In the genomic region with DNA sequence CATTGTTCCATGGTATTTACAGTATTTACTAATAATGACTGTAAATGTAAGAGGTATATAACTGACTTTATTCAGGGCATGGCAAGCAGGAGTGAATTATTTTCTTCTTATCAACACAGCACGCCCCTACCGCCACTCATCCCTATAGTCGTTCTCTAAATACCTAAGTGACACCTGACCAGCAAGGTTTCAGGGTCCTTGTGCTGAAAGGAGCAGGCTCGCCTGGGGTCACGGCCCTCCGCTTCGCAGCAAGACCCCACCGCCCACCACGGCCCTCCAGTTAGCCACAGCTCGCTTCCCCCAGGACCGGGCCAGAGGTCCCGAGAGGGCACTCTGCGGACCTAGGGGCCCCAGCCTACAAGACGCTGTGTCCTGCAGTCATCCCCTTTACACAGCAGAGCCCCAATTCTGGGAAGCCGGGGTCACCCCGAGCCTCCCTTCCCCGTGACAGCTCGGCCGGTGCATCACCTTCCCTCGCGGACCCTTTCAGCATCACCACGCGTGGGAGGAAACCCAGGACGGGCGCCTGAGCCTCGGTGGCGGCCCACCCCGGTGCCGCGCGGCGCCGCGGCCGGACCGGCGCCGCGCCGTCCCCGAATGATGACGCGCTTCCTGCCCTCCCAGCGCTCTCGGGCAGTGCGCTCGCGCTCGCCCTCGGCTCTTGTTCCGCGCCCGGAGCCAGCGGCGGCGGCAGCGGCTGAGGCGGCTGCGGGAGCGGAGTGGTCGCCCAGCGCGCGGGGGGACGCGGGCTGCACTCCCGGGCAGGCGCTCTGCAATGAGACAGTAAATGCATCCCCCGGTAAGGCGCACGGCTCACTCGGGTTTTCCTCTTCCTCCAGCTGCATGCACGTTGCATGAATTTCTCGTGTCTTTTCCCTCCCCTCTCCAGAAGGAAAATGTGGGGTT, we compare ENCODE assay signal across 8 cellular contexts. TPM values are rescaled to one million over a fixed set of nuclear protein-coding genes. Genes with fewer than 3 reads are reported as not detected.
DNase-seq lines count a peak whose midpoint lies in the region; ATAC-seq and TF ChIP-seq lines count a peak whose summit lies in the region.

A gene (plus strand): TSS at position 664 of the 906 bp plus-strand sequence.

- POLR2A ChIA-PET in RWPE1 (lab: Yijun Ruan, JAX; ENCODE audit: low non-redundant PET) = interaction anchor here (0.5 to 0.7 kb wide), 3 partner anchors 83 to 537 kb away, joined by 3 read pairs; no protein-coding TSS in a partner anchor

- H3K79me2 ChIP-seq in neural progenitor cell (ENCODE audit: low read depth) = peaks cover 20% of the 10 kb centered on the region

- H3K36me3 ChIP-seq in neural progenitor cell (no peaks in the 10 kb centered on the region), thoracic aorta (no peaks in the 10 kb centered on the region)

- H3K9ac ChIP-seq in neural progenitor cell = peak within 1 kb of the TSS; percentile 92

- peaks cover 9% of the 10 kb centered on the region for H3F3A ChIP-seq in neural progenitor cell (ENCODE audit: low read depth)

- H3K27ac ChIP-seq in RWPE1 (peak within 1 kb of the TSS; percentile 81), neural progenitor cell (peak within 1 kb of the TSS; percentile 11), thoracic aorta (peak within 1 kb of the TSS; percentile 83)

- ATAC-seq in GM21367 (IDR thresholded peaks at IDR 0.05; ENCODE audit: unreplicated experiment) (peak; percentile 82), thoracic aorta (ENCODE audit: insufficient number of reproducible peaks, low FRiP score, low read depth) (peak; percentile 44)

- H3K36me3 Mint-ChIP-seq in neural progenitor cell = no peaks in the 10 kb centered on the region

- peaks cover 15% of the 10 kb centered on the region for H3K4me1 Mint-ChIP-seq in neural progenitor cell

- peak within 1 kb of the TSS; percentile 96 for H2AFZ ChIP-seq in neural progenitor cell (replicated peaks)

- CTCF ChIA-PET in RWPE1 (lab: Yijun Ruan, JAX) = interaction anchor here (0.6 to 1.2 kb wide), 5 partner anchors 55 to 315 kb away, joined by 3 to 5 read pairs (median 3); no protein-coding TSS in a partner anchor

- peak within 1 kb of the TSS; percentile 94 for H3K4me2 ChIP-seq in neural progenitor cell

- H3K9me3 Mint-ChIP-seq in neural progenitor cell = no peaks in the 10 kb centered on the region

- H3K4me3 ChIP-seq in neural progenitor cell (peak within 1 kb of the TSS; percentile 97), thoracic aorta (peak within 1 kb of the TSS; percentile 98)

- H3K27ac Mint-ChIP-seq in neural progenitor cell = peak within 1 kb of the TSS; percentile 70

- H3K4me1 ChIP-seq in neural progenitor cell = peaks cover 7% of the 10 kb centered on the region
- H3K4me1 ChIP-seq in thoracic aorta (ENCODE audit: control insufficient read depth in 1 of 2, low read depth in 2 of 2) = peaks cover 6 to 31% of the 10 kb centered on the region in 2 donors

- H3K9me3 ChIP-seq in neural progenitor cell (ENCODE audit: low read depth) = no peaks in the 10 kb centered on the region
- H3K9me3 ChIP-seq in thoracic aorta = no peaks in the 10 kb centered on the region

- DNase-seq in DMS114 treated with DMSO at 0.1 percent for 48 hours (lab: John Stamatoyannopoulos, UW; ENCODE audit: unreplicated experiment) = peak; percentile 55
- DNase-seq in HT-29 (ENCODE audit: low spot score) = peak; percentile 81
- DNase-seq in RWPE1 (ENCODE audit: low spot score) = peak; percentile 79
- peak in 3 of 4 experiments; percentile 4 to 27 (median 13) for DNase-seq in activated naive CD4-positive, alpha-beta T cell (lab: John Stamatoyannopoulos, UW)
- peak; percentile 56 for DNase-seq in foreskin melanocyte
- peak; percentile 94 for DNase-seq in neural progenitor cell (ENCODE audit: low spot score)
- DNase-seq in thoracic aorta (ENCODE audit: low spot score) = no peak

- H3K27me3 ChIP-seq in neural progenitor cell (peaks cover 20% of the 10 kb centered on the region), thoracic aorta (replicated peaks; ENCODE audit: insufficient read depth) (no peaks in the 10 kb centered on the region)

- H4K20me1 ChIP-seq in neural progenitor cell (ENCODE audit: low read depth) = no peaks in the 10 kb centered on the region

- H3K27me3 Mint-ChIP-seq in neural progenitor cell (ENCODE audit: insufficient read depth, low read depth) = peaks cover 7% of the 10 kb centered on the region

- peak within 1 kb of the TSS; percentile 97 for H3K4me3 Mint-ChIP-seq in neural progenitor cell

- TF ChIP-seq CTCF in RWPE1 (conservative IDR thresholded peaks at IDR 0.05; ENCODE audit: low read depth) (no peak), neural progenitor cell (IDR thresholded peaks at IDR 0.05) (no peak), thoracic aorta (IDR thresholded peaks at IDR 0.05) (no peak)

RNA-seq across cellular contexts. Expression of the gene that starts here (rescaled TPM):
- 0.47 and 1.4 TPM in 2 replicates for total RNA-seq in HT-29 (2014; rRNA removed; shearing (Covaris generic))
- total RNA-seq in neural progenitor cell (ENCODE audit: low replicate concordance) (11.7 and 15.6 TPM in 2 replicates), thoracic aorta (10 to 100 TPM; 41.2 to 63.8 TPM)

Comparison
In these comparisons a context has a peak if more than half of its experiments do, and no peak if none do; other contexts are left out.
1. H3K27ac ChIP-seq: peak in every context shown above with its lines; median percentile 83 in thoracic aorta; 81 in RWPE1; 11 in neural progenitor cell.